In the genomic region with DNA sequence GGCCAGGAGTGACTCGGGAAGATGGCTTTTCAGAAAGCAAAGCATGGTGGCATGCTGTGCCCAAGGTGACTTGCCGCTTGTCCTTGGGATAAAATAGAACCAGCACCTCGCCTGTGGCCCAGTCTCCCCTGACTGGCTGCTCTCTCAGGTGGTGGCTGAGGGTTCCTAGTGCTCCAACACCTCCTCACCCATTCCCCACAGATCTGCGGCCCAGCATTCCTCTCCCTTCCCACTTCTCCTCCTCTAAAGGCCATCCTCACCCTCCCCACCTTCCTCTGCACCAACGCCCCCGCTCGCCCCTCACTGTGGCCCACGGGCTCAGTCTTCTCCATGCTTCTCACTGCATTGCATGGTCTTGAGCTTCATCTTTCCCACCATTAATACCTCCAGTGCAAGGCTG, we compare ENCODE assay signal across 1 cellular context.
TF ChIP-seq lines count a peak whose summit lies in the region.

No MANE protein-coding gene starts in this region.

TF ChIP-seq in GM23338, 12 proteins besides CTCF, POLR2A, EP300 and RAD21 (continued from another document):
- TF ChIP-seq, protein P1, sequence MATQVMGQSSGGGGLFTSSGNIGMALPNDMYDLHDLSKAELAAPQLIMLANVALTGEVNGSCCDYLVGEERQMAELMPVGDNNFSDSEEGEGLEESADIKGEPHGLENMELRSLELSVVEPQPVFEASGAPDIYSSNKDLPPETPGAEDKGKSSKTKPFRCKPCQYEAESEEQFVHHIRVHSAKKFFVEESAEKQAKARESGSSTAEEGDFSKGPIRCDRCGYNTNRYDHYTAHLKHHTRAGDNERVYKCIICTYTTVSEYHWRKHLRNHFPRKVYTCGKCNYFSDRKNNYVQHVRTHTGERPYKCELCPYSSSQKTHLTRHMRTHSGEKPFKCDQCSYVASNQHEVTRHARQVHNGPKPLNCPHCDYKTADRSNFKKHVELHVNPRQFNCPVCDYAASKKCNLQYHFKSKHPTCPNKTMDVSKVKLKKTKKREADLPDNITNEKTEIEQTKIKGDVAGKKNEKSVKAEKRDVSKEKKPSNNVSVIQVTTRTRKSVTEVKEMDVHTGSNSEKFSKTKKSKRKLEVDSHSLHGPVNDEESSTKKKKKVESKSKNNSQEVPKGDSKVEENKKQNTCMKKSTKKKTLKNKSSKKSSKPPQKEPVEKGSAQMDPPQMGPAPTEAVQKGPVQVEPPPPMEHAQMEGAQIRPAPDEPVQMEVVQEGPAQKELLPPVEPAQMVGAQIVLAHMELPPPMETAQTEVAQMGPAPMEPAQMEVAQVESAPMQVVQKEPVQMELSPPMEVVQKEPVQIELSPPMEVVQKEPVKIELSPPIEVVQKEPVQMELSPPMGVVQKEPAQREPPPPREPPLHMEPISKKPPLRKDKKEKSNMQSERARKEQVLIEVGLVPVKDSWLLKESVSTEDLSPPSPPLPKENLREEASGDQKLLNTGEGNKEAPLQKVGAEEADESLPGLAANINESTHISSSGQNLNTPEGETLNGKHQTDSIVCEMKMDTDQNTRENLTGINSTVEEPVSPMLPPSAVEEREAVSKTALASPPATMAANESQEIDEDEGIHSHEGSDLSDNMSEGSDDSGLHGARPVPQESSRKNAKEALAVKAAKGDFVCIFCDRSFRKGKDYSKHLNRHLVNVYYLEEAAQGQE (IDR thresholded peaks at IDR 0.05; ENCODE audit: unreplicated experiment) = no peak
- TF ChIP-seq EZH2 (IDR thresholded peaks at IDR 0.05; ENCODE audit: low read depth, unreplicated experiment) (no peak), EZH2phosphoT487 (IDR thresholded peaks at IDR 0.05; ENCODE audit: unreplicated experiment) (no peak), ZNF114 (CRISPR knock-in tag; IDR thresholded peaks at IDR 0.05) (no peak), STAT1 (IDR thresholded peaks at IDR 0.05; ENCODE audit: unreplicated experiment) (no peak), NANOG (IDR thresholded peaks at IDR 0.05; ENCODE audit: borderline replicate concordance) (no peak), CREB1 (CRISPR knock-in tag; IDR thresholded peaks at IDR 0.05; ENCODE audit: low read depth) (no peak), JUNB (IDR thresholded peaks at IDR 0.05; ENCODE audit: unreplicated experiment) (no peak), POLR2AphosphoS5 (IDR thresholded peaks at IDR 0.05; ENCODE audit: low read depth) (no peak), ZNF331 (CRISPR knock-in tag; IDR thresholded peaks at IDR 0.05; ENCODE audit: low read depth) (no peak)
- TF ChIP-seq, protein P2, sequence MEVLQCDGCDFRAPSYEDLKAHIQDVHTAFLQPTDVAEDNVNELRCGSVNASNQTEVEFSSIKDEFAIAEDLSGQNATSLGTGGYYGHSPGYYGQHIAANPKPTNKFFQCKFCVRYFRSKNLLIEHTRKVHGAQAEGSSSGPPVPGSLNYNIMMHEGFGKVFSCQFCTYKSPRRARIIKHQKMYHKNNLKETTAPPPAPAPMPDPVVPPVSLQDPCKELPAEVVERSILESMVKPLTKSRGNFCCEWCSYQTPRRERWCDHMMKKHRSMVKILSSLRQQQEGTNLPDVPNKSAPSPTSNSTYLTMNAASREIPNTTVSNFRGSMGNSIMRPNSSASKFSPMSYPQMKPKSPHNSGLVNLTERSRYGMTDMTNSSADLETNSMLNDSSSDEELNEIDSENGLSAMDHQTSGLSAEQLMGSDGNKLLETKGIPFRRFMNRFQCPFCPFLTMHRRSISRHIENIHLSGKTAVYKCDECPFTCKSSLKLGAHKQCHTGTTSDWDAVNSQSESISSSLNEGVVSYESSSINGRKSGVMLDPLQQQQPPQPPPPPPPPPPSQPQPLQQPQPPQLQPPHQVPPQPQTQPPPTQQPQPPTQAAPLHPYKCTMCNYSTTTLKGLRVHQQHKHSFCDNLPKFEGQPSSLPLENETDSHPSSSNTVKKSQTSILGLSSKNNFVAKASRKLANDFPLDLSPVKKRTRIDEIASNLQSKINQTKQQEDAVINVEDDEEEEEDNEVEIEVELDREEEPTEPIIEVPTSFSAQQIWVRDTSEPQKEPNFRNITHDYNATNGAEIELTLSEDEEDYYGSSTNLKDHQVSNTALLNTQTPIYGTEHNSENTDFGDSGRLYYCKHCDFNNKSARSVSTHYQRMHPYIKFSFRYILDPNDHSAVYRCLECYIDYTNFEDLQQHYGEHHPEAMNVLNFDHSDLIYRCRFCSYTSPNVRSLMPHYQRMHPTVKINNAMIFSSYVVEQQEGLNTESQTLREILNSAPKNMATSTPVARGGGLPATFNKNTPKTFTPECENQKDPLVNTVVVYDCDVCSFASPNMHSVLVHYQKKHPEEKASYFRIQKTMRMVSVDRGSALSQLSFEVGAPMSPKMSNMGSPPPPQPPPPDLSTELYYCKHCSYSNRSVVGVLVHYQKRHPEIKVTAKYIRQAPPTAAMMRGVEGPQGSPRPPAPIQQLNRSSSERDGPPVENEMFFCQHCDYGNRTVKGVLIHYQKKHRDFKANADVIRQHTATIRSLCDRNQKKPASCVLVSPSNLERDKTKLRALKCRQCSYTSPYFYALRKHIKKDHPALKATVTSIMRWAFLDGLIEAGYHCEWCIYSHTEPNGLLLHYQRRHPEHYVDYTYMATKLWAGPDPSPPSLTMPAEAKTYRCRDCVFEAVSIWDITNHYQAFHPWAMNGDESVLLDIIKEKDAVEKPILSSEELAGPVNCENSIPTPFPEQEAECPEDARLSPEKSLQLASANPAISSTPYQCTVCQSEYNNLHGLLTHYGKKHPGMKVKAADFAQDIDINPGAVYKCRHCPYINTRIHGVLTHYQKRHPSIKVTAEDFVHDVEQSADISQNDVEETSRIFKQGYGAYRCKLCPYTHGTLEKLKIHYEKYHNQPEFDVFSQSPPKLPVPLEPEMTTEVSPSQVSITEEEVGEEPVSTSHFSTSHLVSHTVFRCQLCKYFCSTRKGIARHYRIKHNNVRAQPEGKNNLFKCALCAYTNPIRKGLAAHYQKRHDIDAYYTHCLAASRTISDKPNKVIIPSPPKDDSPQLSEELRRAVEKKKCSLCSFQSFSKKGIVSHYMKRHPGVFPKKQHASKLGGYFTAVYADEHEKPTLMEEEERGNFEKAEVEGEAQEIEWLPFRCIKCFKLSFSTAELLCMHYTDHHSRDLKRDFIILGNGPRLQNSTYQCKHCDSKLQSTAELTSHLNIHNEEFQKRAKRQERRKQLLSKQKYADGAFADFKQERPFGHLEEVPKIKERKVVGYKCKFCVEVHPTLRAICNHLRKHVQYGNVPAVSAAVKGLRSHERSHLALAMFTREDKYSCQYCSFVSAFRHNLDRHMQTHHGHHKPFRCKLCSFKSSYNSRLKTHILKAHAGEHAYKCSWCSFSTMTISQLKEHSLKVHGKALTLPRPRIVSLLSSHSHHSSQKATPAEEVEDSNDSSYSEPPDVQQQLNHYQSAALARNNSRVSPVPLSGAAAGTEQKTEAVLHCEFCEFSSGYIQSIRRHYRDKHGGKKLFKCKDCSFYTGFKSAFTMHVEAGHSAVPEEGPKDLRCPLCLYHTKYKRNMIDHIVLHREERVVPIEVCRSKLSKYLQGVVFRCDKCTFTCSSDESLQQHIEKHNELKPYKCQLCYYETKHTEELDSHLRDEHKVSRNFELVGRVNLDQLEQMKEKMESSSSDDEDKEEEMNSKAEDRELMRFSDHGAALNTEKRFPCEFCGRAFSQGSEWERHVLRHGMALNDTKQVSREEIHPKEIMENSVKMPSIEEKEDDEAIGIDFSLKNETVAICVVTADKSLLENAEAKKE (CRISPR knock-in tag; IDR thresholded peaks at IDR 0.05) = no peak
TF ChIP-seq in GM23338: peak in this region for 0.
